ENCODE assay signal across 8 cellular contexts in the genomic region with DNA sequence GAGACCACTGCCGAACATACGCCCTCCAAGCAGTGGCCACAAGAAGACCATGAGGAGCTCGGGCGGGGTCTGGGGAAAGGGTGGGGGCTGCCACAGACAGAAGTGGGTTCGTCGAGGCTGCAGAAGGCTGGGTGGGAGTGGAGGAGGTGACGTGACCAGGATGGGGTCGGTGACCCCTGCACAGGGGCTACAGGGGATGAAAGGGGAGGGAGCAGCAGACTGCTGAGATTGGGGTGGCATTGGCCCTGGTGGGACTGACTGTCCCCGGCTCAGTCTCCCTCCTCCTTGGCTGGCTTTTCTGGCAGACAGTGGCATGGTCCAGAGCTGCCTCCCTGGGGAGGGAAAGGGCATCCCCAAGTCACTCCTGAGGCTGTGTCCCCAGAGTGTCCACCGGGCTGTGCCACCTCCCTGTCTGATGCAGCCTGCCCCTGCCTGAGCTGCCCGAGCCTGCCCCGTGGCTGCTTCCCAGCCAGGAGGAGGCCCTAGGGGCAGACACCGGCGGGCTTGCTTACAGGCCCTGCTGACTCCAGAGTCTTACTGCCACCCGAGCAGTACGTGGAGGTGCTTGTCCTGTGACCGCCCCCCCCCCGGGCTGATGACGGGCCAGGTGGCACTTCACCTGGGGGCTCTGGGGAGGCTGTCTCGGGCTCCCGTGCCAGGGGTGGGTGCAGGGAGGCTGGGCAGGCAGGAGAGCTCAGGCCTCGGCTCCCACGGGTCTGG. TPM values are rescaled to one million over a fixed set of nuclear protein-coding genes. Genes with fewer than 3 reads are reported as not detected.
A peak's percentile ranks its signal among the peaks of the same experiment; 100 is the strongest.
DNase-seq lines count a peak whose midpoint lies in the region; ATAC-seq and TF ChIP-seq lines count a peak whose summit lies in the region.

No MANE protein-coding gene starts in this region.

- H3K4me2 ChIP-seq in IMR-90 (ENCODE audit: low read depth, low read length), result no peak overlapping the region

- H2BK5ac ChIP-seq in IMR-90 (ENCODE audit: low read depth, low read length, poor library complexity, severe bottlenecking), result peak overlapping the region; percentile 80

- H3K36me3 ChIP-seq in IMR-90 (ENCODE audit: control insufficient read depth, insufficient read depth, low read length) (0 out of 2 replicates have a peak, but pooled peaks cover 2% of the 10 kb centered on the region), iPS-15b (ENCODE audit: control insufficient read depth, insufficient read depth, low read length) (no peaks in the 10 kb centered on the region)

- peaks cover 2% of the 10 kb centered on the region; the same call in 1 of the 2 replicates for H3K9me1 ChIP-seq in IMR-90 (ENCODE audit: insufficient read depth, low read length)

- H2BK120ac ChIP-seq in IMR-90 (ENCODE audit: low read depth, low read length), result 0 out of 2 replicates have a peak overlapping the region, but pooled peaks have one; percentile 2

- no peak overlapping the region; the same call in 2 of the 3 replicates for H2BK15ac ChIP-seq in IMR-90 (ENCODE audit: low read depth, low read length)

- TF ChIP-seq POLR2A in IMR-90 (IDR thresholded peaks at IDR 0.05; ENCODE audit: low read depth, low read length) (no peak), GM18505 (IDR thresholded peaks at IDR 0.05; ENCODE audit: borderline replicate concordance, extremely low read depth, insufficient read depth, insufficient read length) (no peak)

- no TSS peak for BruUV-seq in IMR-90 (replicated peaks; lab: Mats Ljungman, UMichigan)

- peak overlapping the region; percentile 54; the same call in 1 of the 2 replicates for H3K9ac ChIP-seq in IMR-90 (ENCODE audit: low read depth, low read length)
- peak overlapping the region; percentile 60 for H3K9ac ChIP-seq in iPS-15b (ENCODE audit: low read depth, low read length)

- no peaks in the 10 kb centered on the region for H3K9me3 Mint-ChIP-seq in activated naive CD8-positive, alpha-beta T cell (ENCODE audit: low read depth)
- no peaks in the 10 kb centered on the region for H3K9me3 Mint-ChIP-seq in stimulated activated naive CD8-positive, alpha-beta T cell treated with anti-CD3 and anti-CD28 coated beads, Interleukin-15, amount 100 ng/mL, for 72 hours

- H3K18ac ChIP-seq in IMR-90 (ENCODE audit: low read depth, low read length), result peak overlapping the region; percentile 70; the same call in 1 of the 2 replicates

- H3K27ac Mint-ChIP-seq in activated naive CD8-positive, alpha-beta T cell, result peak overlapping the region; percentile 54
- peak overlapping the region in 1 of 2 donors; percentile 65 for H3K27ac Mint-ChIP-seq in stimulated activated naive CD8-positive, alpha-beta T cell treated with anti-CD3 and anti-CD28 coated beads, Interleukin-15, amount 100 ng/mL, for 72 hours

- no peaks in the 10 kb centered on the region for H3K27me3 ChIP-seq in IMR-90 (ENCODE audit: control insufficient read depth, insufficient read depth, low read length)
- no peaks in the 10 kb centered on the region for H3K27me3 ChIP-seq in iPS-15b (ENCODE audit: control insufficient read depth, insufficient read depth, low read length)

- peak overlapping the region; percentile 31 for H2AK9ac ChIP-seq in IMR-90 (replicated peaks; ENCODE audit: low read depth, low read length, poor library complexity)

- H2AFZ ChIP-seq in IMR-90 (replicated peaks; ENCODE audit: low read length, poor library complexity), result peak overlapping the region; percentile 91

- no peak for TF ChIP-seq RAD21 in IMR-90 (IDR thresholded peaks at IDR 0.05; ENCODE audit: low read length)

- no peak for TF ChIP-seq CTCF in IMR-90 (conservative IDR thresholded peaks at IDR 0.05; ENCODE audit: low read depth, low read length)

- H4K91ac ChIP-seq in IMR-90 (ENCODE audit: insufficient read depth, low read depth, low read length), result peak overlapping the region; percentile 65; the same call in 1 of the 2 replicates

- WGBS in IMR-90 (ENCODE audit: extremely low coverage in 2 of 2, insufficient read length in 1 of 2), 2 experiments, result 83% methylated on average over 14 of the region's 23 CpGs; no CpG with 5 or more reads in 1 of the 2 experiments

- peak overlapping the region; percentile 73 to 95; a peak in 3 of 4 replicates for H4K8ac ChIP-seq in IMR-90 (ENCODE audit: low read depth in 2 of 2, low read length in 2 of 2)

- H3K4me3 Mint-ChIP-seq in activated naive CD8-positive, alpha-beta T cell, result peak overlapping the region; percentile 70
- H3K4me3 Mint-ChIP-seq in stimulated activated naive CD8-positive, alpha-beta T cell treated with anti-CD3 and anti-CD28 coated beads, Interleukin-15, amount 100 ng/mL, for 72 hours, result peak overlapping the region; percentile 75 to 95

- no peaks in the 10 kb centered on the region for H4K20me1 ChIP-seq in IMR-90 (ENCODE audit: insufficient read depth, low read length)

- no peak overlapping the region for H3K56ac ChIP-seq in IMR-90 (ENCODE audit: extremely low read depth, insufficient read depth, low read length)

- H3K4me1 ChIP-seq in IMR-90 (ENCODE audit: control insufficient read depth, insufficient read depth, low read length), result peaks cover 45% of the 10 kb centered on the region
- no peaks in the 10 kb centered on the region for H3K4me1 ChIP-seq in iPS-15b (ENCODE audit: control insufficient read depth, insufficient read depth, low read length)

- no peaks in the 10 kb centered on the region for H3K9me3 ChIP-seq in IMR-90 (ENCODE audit: control insufficient read depth, insufficient read depth, low read length)
- H3K9me3 ChIP-seq in iPS-15b (ENCODE audit: control insufficient read depth, insufficient read depth, low read length), result no peaks in the 10 kb centered on the region

- CTCF ChIA-PET in IMR-90 (lab: Yijun Ruan, JAX), result no interaction called here

- H3K14ac ChIP-seq in IMR-90 (replicated peaks; ENCODE audit: low read depth, low read length), result peak overlapping the region; percentile 72

- intact Hi-C loops in IMR-90 (cut with micrococcal nuclease), result no loop called here

- 0 out of 2 replicates have a peak, but pooled peaks have one; percentile 3 for ATAC-seq in IMR-90 (ENCODE audit: low read depth)
- no peak for ATAC-seq in stimulated activated naive CD8-positive, alpha-beta T cell treated with anti-CD3 and anti-CD28 coated beads, Interleukin-15, amount 100 ng/mL, for 72 hours
- ATAC-seq in GM21619 (IDR thresholded peaks at IDR 0.05; ENCODE audit: unreplicated experiment), result no peak
- no peak for ATAC-seq in GM18505 (IDR thresholded peaks at IDR 0.05; ENCODE audit: unreplicated experiment)
- no peak for ATAC-seq in HG02610 (IDR thresholded peaks at IDR 0.05; ENCODE audit: unreplicated experiment)

- DNase-seq in IMR-90 (no peak), NCI-H1092 (lab: John Stamatoyannopoulos, UW) (no peak)
- DNase-seq in stimulated activated naive CD8-positive, alpha-beta T cell treated with anti-CD3 and anti-CD28 coated beads, Interleukin-15, amount 100 ng/mL, for 72 hours, result no peak

- H3K23ac ChIP-seq in IMR-90 (ENCODE audit: low read depth, low read length), result peak overlapping the region; percentile 3; the same call in 1 of the 2 replicates

- H3K4me3 ChIP-seq in IMR-90 (ENCODE audit: insufficient read depth, low read depth, low read length), result no peak overlapping the region
- H3K4me3 ChIP-seq in iPS-15b (ENCODE audit: low read depth, low read length), result no peak overlapping the region

- no peaks in the 10 kb centered on the region for H3K27me3 Mint-ChIP-seq in activated naive CD8-positive, alpha-beta T cell
- H3K27me3 Mint-ChIP-seq in stimulated activated naive CD8-positive, alpha-beta T cell treated with anti-CD3 and anti-CD28 coated beads, Interleukin-15, amount 100 ng/mL, for 72 hours, result no peaks in the 10 kb centered on the region

- peaks cover 5 to 90% of the 10 kb centered on the region in 2 experiments for H3K79me1 ChIP-seq in IMR-90 (ENCODE audit: low read depth in 1 of 2, low read length in 2 of 2)

- POLR2A ChIA-PET in IMR-90 (lab: Charles Lee; ENCODE audit: unreplicated experiment), result no interaction called here

- no peaks in the 10 kb centered on the region for H3K36me3 Mint-ChIP-seq in activated naive CD8-positive, alpha-beta T cell

- H3K4ac ChIP-seq in IMR-90 (ENCODE audit: low read depth, low read length), result peak overlapping the region; percentile 93

- H2AK5ac ChIP-seq in IMR-90 (ENCODE audit: low read depth, low read length), result peak overlapping the region; percentile 92; the same call in 1 of the 2 replicates

- H4K5ac ChIP-seq in IMR-90 (ENCODE audit: low read depth, low read length), result peak overlapping the region; percentile 75

- H3K27ac ChIP-seq in IMR-90 (ENCODE audit: insufficient read depth, low read length), result peak overlapping the region; percentile 94

- H2BK20ac ChIP-seq in IMR-90 (ENCODE audit: low read depth, low read length), result 0 out of 2 replicates have a peak overlapping the region, but pooled peaks have one; percentile 45

- H3K4me1 Mint-ChIP-seq in activated naive CD8-positive, alpha-beta T cell (ENCODE audit: low read depth), result peaks cover 36% of the 10 kb centered on the region
- peaks cover 75% of the 10 kb centered on the region for H3K4me1 Mint-ChIP-seq in stimulated activated naive CD8-positive, alpha-beta T cell treated with anti-CD3 and anti-CD28 coated beads, Interleukin-15, amount 100 ng/mL, for 72 hours

- in situ Hi-C loops in IMR-90 (cut with MboI; ENCODE audit: low sequenced_read_pairs), result no loop called here

- dilution Hi-C loops in IMR-90 (cut with HindIII; ENCODE audit: low sequenced_read_pairs, unreplicated experiment), result no loop called here

TF ChIP-seq in IMR-90, 13 proteins besides CTCF, POLR2A, EP300 and RAD21 (continues in another document):
- no peak for TF ChIP-seq SMC3 (IDR thresholded peaks at IDR 0.05; ENCODE audit: low read depth, low read length)
- TF ChIP-seq RFX5 (IDR thresholded peaks at IDR 0.05; ENCODE audit: low read depth, low read length), result no peak
- no peak for TF ChIP-seq FOS (IDR thresholded peaks at IDR 0.05; ENCODE audit: low read depth, low read length)
- TF ChIP-seq MAZ (IDR thresholded peaks at IDR 0.05; ENCODE audit: borderline replicate concordance, low read depth, low read length), result no peak
- TF ChIP-seq RCOR1 (IDR thresholded peaks at IDR 0.05; ENCODE audit: insufficient replicate concordance, low read length), result no peak

RNA-seq across cellular contexts. Expression of a gene that starts 7.2 kb away (rescaled TPM):
- 8.9 and 9.0 TPM in 2 replicates for total RNA-seq in IMR-90 (2012; rRNA removed)
- polyA plus RNA-seq in IMR-90 (2012; rRNA removed), result 37.2 and 45.3 TPM in 2 replicates
- 20.8 and 21.2 TPM in 2 replicates for polyA plus RNA-seq in IMR-90 (2012; cell fraction: cytosol; rRNA removed)
- 229 and 480 TPM in 2 replicates for polyA plus RNA-seq in IMR-90 (2012; cell fraction: nucleus; rRNA removed; ENCODE audit: low replicate concordance)

RNA-seq across cellular contexts. Expression of a gene that starts 43.5 kb away (rescaled TPM):
- 117 and 122 TPM in 2 replicates for total RNA-seq in IMR-90 (2012; rRNA removed)
- 190 and 215 TPM in 2 replicates for polyA plus RNA-seq in IMR-90 (2012; rRNA removed)
- 170 and 354 TPM in 2 replicates for polyA plus RNA-seq in IMR-90 (2012; cell fraction: cytosol; rRNA removed)
- 291 and 369 TPM in 2 replicates for polyA plus RNA-seq in IMR-90 (2012; cell fraction: nucleus; rRNA removed; ENCODE audit: low replicate concordance)

RNA-seq across cellular contexts. Expression of a gene that starts 44.0 kb away (rescaled TPM):
- total RNA-seq in IMR-90 (2012; rRNA removed), result 33.3 and 36.9 TPM in 2 replicates
- polyA plus RNA-seq in IMR-90 (2012; rRNA removed), result 38.5 and 46.1 TPM in 2 replicates
- 48.6 and 56.4 TPM in 2 replicates for polyA plus RNA-seq in IMR-90 (2012; cell fraction: cytosol; rRNA removed)
- 120 and 143 TPM in 2 replicates for polyA plus RNA-seq in IMR-90 (2012; cell fraction: nucleus; rRNA removed; ENCODE audit: low replicate concordance)
